ENCODE assay signal across 15 cellular contexts in the genomic region with DNA sequence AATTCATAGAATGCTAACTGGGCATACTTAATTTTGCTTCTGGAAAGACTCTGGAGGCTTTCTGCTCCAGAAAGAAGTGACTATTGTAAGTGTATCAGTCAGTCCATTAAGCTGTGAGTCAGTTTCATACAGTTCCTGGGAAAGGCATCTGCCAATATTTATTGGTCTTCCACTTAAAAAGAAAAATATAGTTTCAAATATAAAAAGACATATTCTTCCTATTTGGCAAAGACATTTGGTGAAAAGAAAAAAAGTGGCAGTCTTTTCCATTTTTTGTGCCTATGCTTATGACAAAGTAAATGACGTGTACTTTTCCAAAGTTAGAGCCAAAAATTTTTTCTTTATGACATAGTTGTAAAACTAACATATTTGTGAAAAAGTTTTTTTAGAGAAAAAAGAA. TPM values are rescaled to one million over a fixed set of nuclear protein-coding genes. Genes with fewer than 3 reads are reported as not detected.
"Had no signal": no experiment of that assay in that cellular context is flagged by ENCODE, and none has a peak within 500 bp of the region (broad histone marks: within the 10 kb centered on the region; RNA-seq: fewer than 3 reads in every experiment).

No MANE protein-coding gene starts in this region.

- H3K4me3 ChIP-seq: cardiac muscle cell had no signal

- H3K4me3 Mint-ChIP-seq: activated CD4-positive, alpha-beta memory T cell treated with anti-CD3 and anti-CD28 coated beads, Interleukin-2, amount 10 ng/mL, durations not matched to agents 7 days and 5 days; activated CD4-positive, alpha-beta T cell treated with anti-CD3 and anti-CD28 coated beads for 36 hours; activated naive CD4-positive, alpha-beta T cell treated with anti-CD3 and anti-CD28 coated beads, Interleukin-2, amount 10 ng/mL, durations not matched to agents 7 days and 5 days; activated naive CD8-positive, alpha-beta T cell treated with anti-CD3 and anti-CD28 coated beads for 36 hours had no signal

- H3K27me3 ChIP-seq: brain microvascular endothelial cell had no signal

- H3K27ac ChIP-seq: brain microvascular endothelial cell, cardiac muscle cell, WERI-Rb-1 had no signal

- H3K27ac Mint-ChIP-seq: activated CD4-positive, alpha-beta memory T cell treated with anti-CD3 and anti-CD28 coated beads, Interleukin-2, amount 10 ng/mL, durations not matched to agents 7 days and 5 days; activated CD4-positive, alpha-beta T cell treated with anti-CD3 and anti-CD28 coated beads for 36 hours; activated naive CD4-positive, alpha-beta T cell treated with anti-CD3 and anti-CD28 coated beads, Interleukin-2, amount 10 ng/mL, durations not matched to agents 7 days and 5 days; activated naive CD8-positive, alpha-beta T cell treated with anti-CD3 and anti-CD28 coated beads for 36 hours; activated T-cell treated with anti-CD3 and anti-CD28 coated beads, Interleukin-2, amount 50 U/mL, for 72 hours; activated T-helper 2 cell treated with anti-CD3 and anti-CD28 coated beads, Interferon-gamma antibody, Interleukin-2, Interleukin-4, amounts not matched to agents 10 μg/mL and 5 μg/mL and 100 μg/mL, durations not matched to agents 14 hours and 24 hours and 36 hours had no signal

- H3K9me3 Mint-ChIP-seq: activated CD4-positive, alpha-beta memory T cell treated with anti-CD3 and anti-CD28 coated beads, Interleukin-2, amount 10 ng/mL, durations not matched to agents 7 days and 5 days; activated naive CD4-positive, alpha-beta T cell treated with anti-CD3 and anti-CD28 coated beads, Interleukin-2, amount 10 ng/mL, durations not matched to agents 7 days and 5 days; activated naive CD8-positive, alpha-beta T cell treated with anti-CD3 and anti-CD28 coated beads for 36 hours; activated T-cell treated with anti-CD3 and anti-CD28 coated beads, Interleukin-2, amount 50 U/mL, for 72 hours; activated T-helper 2 cell treated with anti-CD3 and anti-CD28 coated beads, Interferon-gamma antibody, Interleukin-2, Interleukin-4, amounts not matched to agents 10 μg/mL and 5 μg/mL and 100 μg/mL, durations not matched to agents 14 hours and 24 hours and 36 hours had no signal

- DNase-seq: activated CD4-positive, alpha-beta memory T cell treated with anti-CD3 and anti-CD28 coated beads, Interleukin-2, amount 10 ng/mL, durations not matched to agents 7 days and 5 days; activated CD4-positive, alpha-beta T cell treated with anti-CD3 and anti-CD28 coated beads for 36 hours; activated CD4-positive, alpha-beta T cell treated with anti-CD3 and anti-CD28 coated beads, Interleukin-2, amount 50 U/mL, for 1 hour; activated gamma-delta T cell treated with Interleukin-2 at 50 U/mL for 16 hours; activated naive CD4-positive, alpha-beta T cell treated with anti-CD3 and anti-CD28 coated beads, Interleukin-2, amount 10 ng/mL, durations not matched to agents 7 days and 5 days; activated naive CD8-positive, alpha-beta T cell treated with anti-CD3 and anti-CD28 coated beads for 36 hours; activated T-cell treated with anti-CD3 and anti-CD28 coated beads for 4 hours; activated T-cell treated with anti-CD3 and anti-CD28 coated beads, Interleukin-2, amount 50 U/mL, for 72 hours; brain microvascular endothelial cell; MM.1S; SIG-M5; WERI-Rb-1 had no signal

- H3K36me3 Mint-ChIP-seq: activated naive CD4-positive, alpha-beta T cell treated with anti-CD3 and anti-CD28 coated beads, Interleukin-2, amount 10 ng/mL, durations not matched to agents 7 days and 5 days; activated naive CD8-positive, alpha-beta T cell treated with anti-CD3 and anti-CD28 coated beads for 36 hours had no signal

- H3K36me3 ChIP-seq: brain microvascular endothelial cell, cardiac muscle cell, WERI-Rb-1 had no signal

RNA-seq across cellular contexts. Expression of gene TMEM30B, which starts 12.3 kb away (rescaled TPM):
- total RNA-seq: RPMI7951 had no signal
